In genomic region chr17:49798182-49798581, GRCh38 we compare ENCODE assay signal across 19 cellular contexts. TPM values are rescaled to one million over a fixed set of nuclear protein-coding genes. Genes with fewer than 3 reads are reported as not detected.
DNase-seq lines count a peak whose midpoint lies in the region; ATAC-seq and TF ChIP-seq lines count a peak whose summit lies in the region.
"Had no signal": no experiment of that assay in that cellular context is flagged by ENCODE, and none has a peak within 500 bp of the region (broad histone marks: within the 10 kb centered on the region; RNA-seq: fewer than 3 reads in every experiment).

No MANE protein-coding gene starts in this region.

- H3K4me1 ChIP-seq in SK-N-SH (ENCODE audit: control insufficient read depth in 1 of 2, insufficient read depth in 2 of 2, low read depth in 1 of 2, low read length in 1 of 2) (no peaks in the 10 kb centered on the region), gastrocnemius medialis (peaks cover 5 to 10% of the 10 kb centered on the region in 2 donors)

- H3K9me2 ChIP-seq in SK-N-SH: no peaks in the 10 kb centered on the region

- H3K27ac ChIP-seq in SK-N-SH (ENCODE audit: low read depth in 2 of 2, low read length in 1 of 2) (peak overlapping the region in 1 of 2 experiments; percentile 0; a peak in 1 of 4 replicates), gastrocnemius medialis (peak overlapping the region; percentile 14 to 60 (median 53))
- H3K27ac ChIP-seq: KMS-11, left lung, Peyer's patch had no signal

- CTCF ChIA-PET in activated CD4-positive, alpha-beta memory T cell treated with anti-CD3 and anti-CD28 coated beads, Interleukin-2, amount 10 ng/mL, durations not matched to agents 7 days and 5 days (lab: Charles Lee): interaction anchor here (1.7 kb wide), 1 partner anchor 90 kb away, joined by 7 read pairs; the partner anchor contains the start of gene SLC35B1
- CTCF ChIA-PET in activated CD4-positive, alpha-beta memory T cell treated with anti-CD3 and anti-CD28 coated beads for 36 hours (lab: Charles Lee): interaction anchor here (1.1 to 2.1 kb wide), 4 partner anchors 13 to 258 kb away, joined by 3 to 6 read pairs (median 4); partner anchors contain the start of gene ITGA3
- CTCF ChIA-PET in SK-N-SH (lab: Yijun Ruan, JAX): interaction anchor here (0.9 to 1.2 kb wide), 5 partner anchors 62 to 231 kb away, joined by 3 to 5 read pairs (median 4); no protein-coding TSS in a partner anchor

- TF ChIP-seq RAD21 in SK-N-SH (IDR thresholded peaks at IDR 0.05; ENCODE audit: low read length): no peak

- H3K4me3 Mint-ChIP-seq in activated CD4-positive, alpha-beta memory T cell treated with anti-CD3 and anti-CD28 coated beads, Interleukin-2, amount 10 ng/mL, durations not matched to agents 7 days and 5 days: no peak overlapping the region
- H3K4me3 Mint-ChIP-seq in activated CD4-positive, alpha-beta memory T cell treated with anti-CD3 and anti-CD28 coated beads for 36 hours: no peak overlapping the region
- no peak overlapping the region for H3K4me3 Mint-ChIP-seq in osteocyte (ENCODE audit: unreplicated experiment)
- H3K4me3 Mint-ChIP-seq: type B pancreatic cell had no signal

- no peak overlapping the region for H3K9ac ChIP-seq in SK-N-SH
- H3K9ac ChIP-seq: KMS-11 had no signal

- POLR2A ChIA-PET in activated CD4-positive, alpha-beta memory T cell treated with anti-CD3 and anti-CD28 coated beads, Interleukin-2, amount 10 ng/mL, durations not matched to agents 7 days and 5 days (lab: Charles Lee): interaction anchor here (0.9 to 2.5 kb wide), 8 partner anchors 8 to 90 kb away, joined by 3 to 9 read pairs (median 4); partner anchors contain the start of gene KAT7
- POLR2A ChIA-PET in activated CD4-positive, alpha-beta memory T cell treated with anti-CD3 and anti-CD28 coated beads for 36 hours (lab: Charles Lee): interaction anchor here (1.3 kb wide), 1 partner anchor 8 kb away, joined by 3 read pairs; no protein-coding TSS in a partner anchor
- POLR2A ChIA-PET in SK-N-SH (lab: Yijun Ruan, JAX): interaction anchor here (1.1 kb wide), 1 partner anchor 34 kb away, joined by 4 read pairs; the partner anchor contains the start of gene FAM117A

- H3K36me3 Mint-ChIP-seq in activated CD4-positive, alpha-beta memory T cell treated with anti-CD3 and anti-CD28 coated beads, Interleukin-2, amount 10 ng/mL, durations not matched to agents 7 days and 5 days (ENCODE audit: low read depth): peaks cover 78% of the 10 kb centered on the region
- peaks cover 36% of the 10 kb centered on the region for H3K36me3 Mint-ChIP-seq in activated CD4-positive, alpha-beta memory T cell treated with anti-CD3 and anti-CD28 coated beads for 36 hours
- H3K36me3 Mint-ChIP-seq in osteocyte (ENCODE audit: unreplicated experiment): peaks cover 36% of the 10 kb centered on the region

- in situ Hi-C loops in gastrocnemius medialis (cut with MboI; ENCODE audit: low sequenced_read_pairs in 4 of 4): loop anchor here in 1 of 4 donors (25.0 kb wide), 1 partner anchor 914 kb away; the partner anchor contains the start of genes ANKRD40 and LUC7L3

- H3K4me3 ChIP-seq in SK-N-SH (ENCODE audit: low read depth in 2 of 2, low read length in 1 of 2) (no peak overlapping the region), gastrocnemius medialis (no peak overlapping the region)
- H3K4me3 ChIP-seq: left lung, Peyer's patch had no signal

- H3K79me2 ChIP-seq in SK-N-SH (ENCODE audit: insufficient read depth): peaks cover 97% of the 10 kb centered on the region

- no peak for TF ChIP-seq POLR2A in gastrocnemius medialis (IDR thresholded peaks at IDR 0.05)

- no peak overlapping the region for H3K4me2 ChIP-seq in SK-N-SH
- H3K4me2 ChIP-seq: KMS-11 had no signal

- H4K20me1 ChIP-seq in SK-N-SH (ENCODE audit: insufficient read depth): peaks cover 45% of the 10 kb centered on the region

- no peak for DNase-seq in activated CD4-positive, alpha-beta memory T cell treated with anti-CD3 and anti-CD28 coated beads, Interleukin-2, amount 10 ng/mL, durations not matched to agents 7 days and 5 days
- DNase-seq in activated CD4-positive, alpha-beta memory T cell treated with anti-CD3 and anti-CD28 coated beads for 36 hours: no peak
- DNase-seq in SK-N-SH (no peak), foreskin melanocyte (peak; percentile 43), gastrocnemius medialis (peak in 1 of 2 donors; percentile 28), NCI-H2196 (lab: John Stamatoyannopoulos, UW; ENCODE audit: unreplicated experiment) (no peak), osteocyte (ENCODE audit: extremely low spot score, unreplicated experiment) (no peak)
- DNase-seq: CD4-positive, CD25-positive, alpha-beta regulatory T cell; effector CD4-positive, alpha-beta T cell; left lung; NCI-H2171; NCI-H82; Peyer's patch; posterior cingulate gyrus had no signal

- H3F3A ChIP-seq in SK-N-SH (replicated peaks; ENCODE audit: insufficient read depth): no peaks in the 10 kb centered on the region

- no peaks in the 10 kb centered on the region for H3K27me3 Mint-ChIP-seq in activated CD4-positive, alpha-beta memory T cell treated with anti-CD3 and anti-CD28 coated beads, Interleukin-2, amount 10 ng/mL, durations not matched to agents 7 days and 5 days
- no peaks in the 10 kb centered on the region for H3K27me3 Mint-ChIP-seq in activated CD4-positive, alpha-beta memory T cell treated with anti-CD3 and anti-CD28 coated beads for 36 hours
- H3K27me3 Mint-ChIP-seq in osteocyte (ENCODE audit: unreplicated experiment): no peaks in the 10 kb centered on the region
- H3K27me3 Mint-ChIP-seq: CD4-positive, CD25-positive, alpha-beta regulatory T cell; type B pancreatic cell had no signal

- H3K36me3 ChIP-seq in SK-N-SH (replicated peaks in 1 of 2; ENCODE audit: control insufficient read depth in 1 of 2, insufficient read depth in 2 of 2, low read length in 1 of 2) (peaks cover 58 to 89% of the 10 kb centered on the region in 2 experiments), gastrocnemius medialis (peaks cover 0 to 66% of the 10 kb centered on the region in 2 donors)

- H3K4me1 Mint-ChIP-seq in activated CD4-positive, alpha-beta memory T cell treated with anti-CD3 and anti-CD28 coated beads, Interleukin-2, amount 10 ng/mL, durations not matched to agents 7 days and 5 days: peaks cover 46% of the 10 kb centered on the region
- H3K4me1 Mint-ChIP-seq in activated CD4-positive, alpha-beta memory T cell treated with anti-CD3 and anti-CD28 coated beads for 36 hours (ENCODE audit: low read depth): peaks cover 43% of the 10 kb centered on the region
- H3K4me1 Mint-ChIP-seq in osteocyte (ENCODE audit: unreplicated experiment): peaks cover 1% of the 10 kb centered on the region

- H3K27me3 ChIP-seq in SK-N-SH (ENCODE audit: insufficient read depth) (no peaks in the 10 kb centered on the region), gastrocnemius medialis (no peaks in the 10 kb centered on the region)
- H3K27me3 ChIP-seq: left lung, Peyer's patch had no signal

- no peak overlapping the region for H2AFZ ChIP-seq in SK-N-SH (ENCODE audit: low read depth)

- intact Hi-C loops in activated CD4-positive, alpha-beta memory T cell treated with anti-CD3 and anti-CD28 coated beads for 36 hours (cut with micrococcal nuclease): no loop called here
- intact Hi-C loops in gastrocnemius medialis (cut with DNase I; ENCODE audit: low total_unique reads): no loop called here

- TF ChIP-seq CTCF in SK-N-SH (IDR thresholded peaks at IDR 0.05): no peak
- TF ChIP-seq CTCF in gastrocnemius medialis (IDR thresholded peaks at IDR 0.05 in 4 of 5, conservative IDR thresholded peaks at IDR 0.05 in 1 of 5): no peak
- no peak for TF ChIP-seq CTCF in osteocyte (IDR thresholded peaks at IDR 0.05)

- no peak for TF ChIP-seq EP300 in SK-N-SH (IDR thresholded peaks at IDR 0.05; ENCODE audit: borderline replicate concordance in 1 of 2, low read depth in 1 of 2, low read length in 1 of 2)

- ATAC-seq in gastrocnemius medialis (peak; percentile 55 to 64), HG03095 (IDR thresholded peaks at IDR 0.05; ENCODE audit: unreplicated experiment) (no peak)
- ATAC-seq: left lung had no signal

- H3K9me3 ChIP-seq in SK-N-SH (no peaks in the 10 kb centered on the region), gastrocnemius medialis (no peaks in the 10 kb centered on the region)
- H3K9me3 ChIP-seq: left lung, Peyer's patch had no signal

- H3K27ac Mint-ChIP-seq in activated CD4-positive, alpha-beta memory T cell treated with anti-CD3 and anti-CD28 coated beads, Interleukin-2, amount 10 ng/mL, durations not matched to agents 7 days and 5 days: peak overlapping the region; percentile 49
- no peak overlapping the region for H3K27ac Mint-ChIP-seq in activated CD4-positive, alpha-beta memory T cell treated with anti-CD3 and anti-CD28 coated beads for 36 hours
- H3K27ac Mint-ChIP-seq in osteocyte (ENCODE audit: unreplicated experiment): no peak overlapping the region
- H3K27ac Mint-ChIP-seq: type B pancreatic cell had no signal

- WGBS in SK-N-SH (ENCODE audit: low lambda C conversion rate): 94% methylated on average over 8 of the region's 8 CpGs

- H3K9me3 Mint-ChIP-seq in activated CD4-positive, alpha-beta memory T cell treated with anti-CD3 and anti-CD28 coated beads, Interleukin-2, amount 10 ng/mL, durations not matched to agents 7 days and 5 days: no peaks in the 10 kb centered on the region
- no peaks in the 10 kb centered on the region for H3K9me3 Mint-ChIP-seq in activated CD4-positive, alpha-beta memory T cell treated with anti-CD3 and anti-CD28 coated beads for 36 hours
- no peaks in the 10 kb centered on the region for H3K9me3 Mint-ChIP-seq in osteocyte (ENCODE audit: unreplicated experiment)
- H3K9me3 Mint-ChIP-seq: CD4-positive, CD25-positive, alpha-beta regulatory T cell; type B pancreatic cell had no signal

RNA-seq across cellular contexts. Expression of gene KAT7, which starts 9.7 kb away (rescaled TPM):
- total RNA-seq in activated CD4-positive, alpha-beta memory T cell treated with anti-CD3 and anti-CD28 coated beads, Interleukin-2, amount 10 ng/mL, durations not matched to agents 7 days and 5 days: 10 to 100 TPM; 79.8 to 80.2 TPM
- 10 to 100 TPM; 60.5 to 65.8 TPM for total RNA-seq in activated CD4-positive, alpha-beta memory T cell treated with anti-CD3 and anti-CD28 coated beads for 36 hours
- 18.5 and 20.2 TPM in 2 replicates for polyA plus RNA-seq in SK-N-SH (2012; rRNA removed)
- 16.2 and 16.6 TPM in 2 replicates for polyA plus RNA-seq in SK-N-SH (2012; cell fraction: cytosol; rRNA removed)
- polyA plus RNA-seq in SK-N-SH (2012; cell fraction: nucleus; rRNA removed): 29.1 and 32.5 TPM in 2 replicates
- total RNA-seq in gastrocnemius medialis (10 to 100 TPM; 32.6 to 49.8 (median 45.2) TPM), osteocyte (50.5 and 58.0 TPM in 2 replicates)

RNA-seq across cellular contexts. Expression of gene FAM117A, which starts 34.3 kb away (rescaled TPM):
- total RNA-seq in activated CD4-positive, alpha-beta memory T cell treated with anti-CD3 and anti-CD28 coated beads, Interleukin-2, amount 10 ng/mL, durations not matched to agents 7 days and 5 days: 10 to 100 TPM; 61.0 to 62.0 TPM
- 10 to 100 TPM; 20.9 to 21.6 TPM for total RNA-seq in activated CD4-positive, alpha-beta memory T cell treated with anti-CD3 and anti-CD28 coated beads for 36 hours
- 7.8 and 9.0 TPM in 2 replicates for polyA plus RNA-seq in SK-N-SH (2012; rRNA removed)
- polyA plus RNA-seq in SK-N-SH (2012; cell fraction: cytosol; rRNA removed): 4.6 and 6.4 TPM in 2 replicates
- 10.5 and 13.1 TPM in 2 replicates for polyA plus RNA-seq in SK-N-SH (2012; cell fraction: nucleus; rRNA removed)
- 1 to 10 TPM; 2.6 to 4.9 (median 3.3) TPM for total RNA-seq in gastrocnemius medialis
- total RNA-seq in osteocyte: 2.7 TPM in 2 replicates

RNA-seq across cellular contexts. Expression of gene TAC4, which starts 49.7 kb away (rescaled TPM):
- not detected for total RNA-seq in activated CD4-positive, alpha-beta memory T cell treated with anti-CD3 and anti-CD28 coated beads, Interleukin-2, amount 10 ng/mL, durations not matched to agents 7 days and 5 days
- not detected for total RNA-seq in activated CD4-positive, alpha-beta memory T cell treated with anti-CD3 and anti-CD28 coated beads for 36 hours
- not detected in 2 replicates for polyA plus RNA-seq in SK-N-SH (2012; rRNA removed)
- not detected in 2 replicates for polyA plus RNA-seq in SK-N-SH (2012; cell fraction: cytosol; rRNA removed)
- not detected in 2 replicates for polyA plus RNA-seq in SK-N-SH (2012; cell fraction: nucleus; rRNA removed)
- not detected for total RNA-seq in gastrocnemius medialis
- total RNA-seq in osteocyte: not detected in 2 replicates
- total RNA-seq: bronchial epithelial cell; CD4-positive, CD25-positive, alpha-beta regulatory T cell; fibroblast of lung; left lung; Peyer's patch had no signal
- polyA plus RNA-seq: CD4-positive, CD25-positive, alpha-beta regulatory T cell; fibroblast of lung had no signal
